Comparison of ENCODE assay signal across 8 cellular contexts in the genomic region with DNA sequence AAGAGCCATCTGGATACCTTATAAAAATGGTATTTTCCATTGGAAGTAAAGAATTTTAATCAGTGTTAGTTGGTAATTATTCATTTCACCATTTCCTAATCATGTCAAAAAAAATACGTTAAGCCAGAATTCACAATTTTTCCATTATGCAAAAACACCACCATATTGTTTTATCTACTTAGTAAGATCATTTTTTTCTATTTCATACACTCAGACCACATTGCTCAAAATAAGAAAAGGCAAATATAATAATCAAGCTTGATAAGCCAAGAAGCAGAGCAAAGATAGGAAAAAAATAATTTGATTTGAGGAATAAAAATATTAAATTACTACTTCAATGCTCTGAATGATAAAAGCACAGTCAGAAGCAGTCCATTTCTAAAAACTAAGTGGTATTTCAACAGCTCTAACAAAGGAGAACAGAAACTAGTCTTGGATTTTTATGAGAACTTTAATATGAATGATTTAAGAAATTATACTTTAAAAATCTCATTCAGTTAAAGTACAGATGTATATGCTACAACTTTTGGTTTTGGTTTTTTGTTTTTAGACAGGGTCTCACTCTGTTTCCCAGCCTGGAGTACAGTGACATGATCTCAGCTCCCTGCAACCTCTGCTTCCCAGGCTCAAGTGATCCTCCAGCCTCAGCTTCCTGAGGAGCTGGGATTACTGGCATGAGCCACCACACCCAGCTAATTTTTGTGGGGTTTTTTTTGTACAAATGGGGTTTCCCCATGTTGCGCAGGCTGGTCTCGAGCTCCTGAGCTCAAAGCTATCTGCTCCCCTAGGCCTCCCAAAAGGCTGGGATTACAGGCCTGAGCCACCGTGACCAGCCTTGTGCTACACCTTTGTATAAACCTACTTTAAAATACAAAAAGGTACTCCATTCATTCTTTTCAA. TPM values are rescaled to one million over a fixed set of nuclear protein-coding genes. Genes with fewer than 3 reads are reported as not detected.
DNase-seq lines count a peak whose midpoint lies in the region; ATAC-seq and TF ChIP-seq lines count a peak whose summit lies in the region.

No MANE protein-coding gene starts in this region.

- CTCF ChIA-PET in activated CD4-positive, alpha-beta T cell treated with anti-CD3 and anti-CD28 coated beads for 36 hours (lab: Charles Lee), result interaction anchor here (0.8 to 3.2 kb wide), 10 partner anchors 11 to 334 kb away, joined by 3 to 11 read pairs (median 4); no protein-coding TSS in a partner anchor

- DNase-seq in activated CD4-positive, alpha-beta T cell treated with anti-CD3 and anti-CD28 coated beads for 36 hours, result peak; percentile 55
- DNase-seq in activated CD4-positive, alpha-beta T cell treated with anti-CD3 and anti-CD28 coated beads for 1 hour, result no peak
- DNase-seq in activated CD4-positive, alpha-beta T cell treated with anti-CD3 and anti-CD28 coated beads, Interleukin-2, amount 50 U/mL, for 24 hours (ENCODE audit: low read depth in 1 of 2, low spot score in 1 of 2), result peak; percentile 28 to 30
- DNase-seq in fibroblast of mammary gland (ENCODE audit: low read depth), result peak; percentile 13
- peak; percentile 57 for DNase-seq in stimulated activated naive CD8-positive, alpha-beta T cell treated with anti-CD3 and anti-CD28 coated beads, Interleukin-15, Interleukin-2, amounts not matched to agents 100 U/mL and 50 U/mL, for 24 hours
- no peak for DNase-seq in omental fat pad (ENCODE audit: low spot score)
- DNase-seq in DMS79 treated with DMSO at 0.1 percent for 48 hours (lab: John Stamatoyannopoulos, UW), result no peak

- POLR2A ChIA-PET in activated CD4-positive, alpha-beta T cell treated with anti-CD3 and anti-CD28 coated beads for 36 hours (lab: Charles Lee), result interaction anchor here (0.6 to 1.3 kb wide), 4 partner anchors 39 to 1296 kb away, joined by 3 to 4 read pairs (median 3); no protein-coding TSS in a partner anchor

- H3K4me3 Mint-ChIP-seq in activated CD4-positive, alpha-beta T cell treated with anti-CD3 and anti-CD28 coated beads for 36 hours, result peak overlapping the region; percentile 53

- H3K36me3 Mint-ChIP-seq in activated CD4-positive, alpha-beta T cell treated with anti-CD3 and anti-CD28 coated beads for 36 hours (ENCODE audit: low read depth), result no peaks in the 10 kb centered on the region

- H3K27ac Mint-ChIP-seq in activated CD4-positive, alpha-beta T cell treated with anti-CD3 and anti-CD28 coated beads for 36 hours, result peak overlapping the region; percentile 93

- H3K4me1 Mint-ChIP-seq in activated CD4-positive, alpha-beta T cell treated with anti-CD3 and anti-CD28 coated beads for 36 hours, result peaks cover 33% of the 10 kb centered on the region

- ATAC-seq in activated CD4-positive, alpha-beta T cell treated with anti-CD3 and anti-CD28 coated beads for 36 hours, result peak; percentile 79
- ATAC-seq in HG03108 (IDR thresholded peaks at IDR 0.05; ENCODE audit: unreplicated experiment), result peak; percentile 53
- peak; percentile 86 for ATAC-seq in stimulated activated naive CD8-positive, alpha-beta T cell treated with anti-CD3 and anti-CD28 coated beads, Interleukin-15, Interleukin-2, amounts not matched to agents 100 U/mL and 50 U/mL, for 24 hours
- no peak for ATAC-seq in omental fat pad (ENCODE audit: low FRiP score)

- H3K27me3 Mint-ChIP-seq in activated CD4-positive, alpha-beta T cell treated with anti-CD3 and anti-CD28 coated beads for 36 hours, result no peaks in the 10 kb centered on the region

- intact Hi-C loops in activated CD4-positive, alpha-beta T cell treated with anti-CD3 and anti-CD28 coated beads for 36 hours (cut with DNase I, micrococcal nuclease), result loop anchor here (1.0 to 5.0 kb wide), 6 partner anchors 25 to 425 kb away; a partner anchor contains a TSS

- no peaks in the 10 kb centered on the region for H3K9me3 Mint-ChIP-seq in activated CD4-positive, alpha-beta T cell treated with anti-CD3 and anti-CD28 coated beads for 36 hours (ENCODE audit: low read depth)

- TF ChIP-seq CTCF in fibroblast of mammary gland (conservative IDR thresholded peaks at IDR 0.05; ENCODE audit: control insufficient read depth, insufficient read depth, low read depth, low read length) (no peak), omental fat pad (IDR thresholded peaks at IDR 0.05) (no peak)

- no peak overlapping the region for H3K4me3 ChIP-seq in fibroblast of mammary gland (ENCODE audit: control insufficient read depth, low read depth, low read length)

RNA-seq across cellular contexts. Expression of a gene that starts 46.6 kb away (rescaled TPM):
- 1 to 10 TPM; 6.7 to 8.0 TPM for total RNA-seq in activated CD4-positive, alpha-beta T cell treated with anti-CD3 and anti-CD28 coated beads for 36 hours
- total RNA-seq in omental fat pad, result 1 to 10 TPM; 1.7 to 5.3 (median 2.7) TPM

Comparison
In these comparisons a context has a peak if more than half of its experiments do, and no peak if none do; other contexts are left out.
1. DNase-seq: peak in activated CD4-positive, alpha-beta T cell treated with anti-CD3 and anti-CD28 coated beads for 36 hours (single experiment), activated CD4-positive, alpha-beta T cell treated with anti-CD3 and anti-CD28 coated beads, Interleukin-2, amount 50 U/mL, for 24 hours (2 of 2), fibroblast of mammary gland (single experiment) and stimulated activated naive CD8-positive, alpha-beta T cell treated with anti-CD3 and anti-CD28 coated beads, Interleukin-15, Interleukin-2, amounts not matched to agents 100 U/mL and 50 U/mL, for 24 hours (single experiment); none in activated CD4-positive, alpha-beta T cell treated with anti-CD3 and anti-CD28 coated beads for 1 hour (single experiment), omental fat pad (single experiment) and DMS79 treated with DMSO at 0.1 percent for 48 hours (single experiment).